13 cellular contexts compared by ENCODE assay signal in the genomic region with DNA sequence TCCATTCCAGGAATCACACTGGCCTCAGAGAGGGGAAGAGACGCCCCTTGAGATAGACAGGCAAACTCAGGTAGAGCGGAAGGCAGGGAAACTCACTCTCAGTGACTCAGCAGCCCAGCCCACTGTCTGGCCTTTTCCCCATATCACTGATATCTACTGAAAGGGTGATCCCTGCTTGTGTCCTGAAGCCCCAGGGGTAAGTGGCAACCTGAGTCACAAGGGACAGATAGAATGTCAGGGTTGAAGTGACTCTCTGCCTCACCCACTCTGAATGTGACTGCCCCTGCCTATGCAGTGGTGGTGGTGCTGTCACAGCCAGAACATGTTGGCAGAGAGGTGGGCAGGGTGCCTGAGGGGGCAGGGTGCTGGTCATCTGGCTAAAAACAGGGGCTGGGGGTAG.
DNase-seq lines count a peak whose midpoint lies in the region; ATAC-seq, FAIRE-seq and TF ChIP-seq lines count a peak whose summit lies in the region.
"Had no signal": no experiment of that assay in that cellular context is flagged by ENCODE, and none has a peak within 500 bp of the region (broad histone marks: within the 10 kb centered on the region; RNA-seq: fewer than 3 reads in every experiment).

No MANE protein-coding gene starts in this region.

- peak; percentile 54 for FAIRE-seq in HTR-8/SVneo (lab: Jason Lieb, UNC)
- FAIRE-seq in bronchial epithelial cell (lab: Jason Lieb, UNC) = peak; percentile 60

- POLR2A ChIA-PET in Caco-2 (lab: Charles Lee) = no interaction called here

- no peaks in the 10 kb centered on the region for H3K27me3 Mint-ChIP-seq in Caco-2 (ENCODE audit: insufficient read depth, unreplicated experiment)
- H3K27me3 Mint-ChIP-seq: activated T-cell treated with anti-CD3 and anti-CD28 coated beads, Interleukin-2, amount 50 U/mL, for 24 hours had no signal

- no peak overlapping the region for H2BK15ac ChIP-seq in mesenchymal stem cell (ENCODE audit: low read depth, poor library complexity, severe bottlenecking)

- H2AK5ac ChIP-seq in mesenchymal stem cell (ENCODE audit: low read length, severe bottlenecking) = peak overlapping the region; percentile 66

- H3K23ac ChIP-seq in mesenchymal stem cell (ENCODE audit: low read length in 2 of 2) = peak overlapping the region in 1 of 2 experiments; percentile 79

- no peaks in the 10 kb centered on the region for H3K36me3 Mint-ChIP-seq in Caco-2 (ENCODE audit: insufficient read depth, unreplicated experiment)
- H3K36me3 Mint-ChIP-seq: CD8-positive, alpha-beta T cell had no signal

- H3K27me3 ChIP-seq in Caco-2 (replicated peaks; ENCODE audit: control insufficient read depth, insufficient read depth, low read length) (no peaks in the 10 kb centered on the region), bronchial epithelial cell (ENCODE audit: control insufficient read depth, insufficient read depth, low read length) (no peaks in the 10 kb centered on the region), mesenchymal stem cell (ENCODE audit: control insufficient read depth in 1 of 2, insufficient read depth in 1 of 2, low read length in 2 of 2) (no peaks in the 10 kb centered on the region)
- H3K27me3 ChIP-seq: cardiac muscle cell had no signal

- peak overlapping the region; percentile 35 for H3K27ac Mint-ChIP-seq in Caco-2 (ENCODE audit: unreplicated experiment)
- H3K27ac Mint-ChIP-seq: activated T-cell treated with anti-CD3 and anti-CD28 coated beads, Interleukin-2, amount 50 U/mL, for 24 hours; CD8-positive, alpha-beta T cell had no signal

- peak overlapping the region; percentile 58 to 82 for H3K18ac ChIP-seq in mesenchymal stem cell (ENCODE audit: low read depth in 1 of 2, low read length in 2 of 2)

- no TSS peak for BruUV-seq in Caco-2 (replicated peaks; lab: Mats Ljungman, UMichigan)

- intact Hi-C loops in Caco-2 (cut with micrococcal nuclease; ENCODE audit: unreplicated experiment) = no loop called here

- DNase-seq in Caco-2 = peak in 1 of 2 experiments; percentile 38
- DNase-seq in HTR-8/SVneo (ENCODE audit: insufficient read length, low spot score) = no peak
- DNase-seq in bronchial epithelial cell (ENCODE audit: low read depth) = peak; percentile 71
- no peak for DNase-seq in mesenchymal stem cell
- DNase-seq in NCI-H748 (lab: John Stamatoyannopoulos, UW; ENCODE audit: unreplicated experiment) = no peak
- DNase-seq in putamen (ENCODE audit: low spot score) = no peak
- DNase-seq: activated T-cell treated with anti-CD3 and anti-CD28 coated beads, Interleukin-2, amount 50 U/mL, for 24 hours; CD8-positive, alpha-beta T cell; stimulated activated CD4-positive, alpha-beta T cell treated with anti-CD3 and anti-CD28 coated beads, Interleukin-12 subunit alpha, Interleukin-12 subunit beta, amount 100 ng/mL, for 4 hours had no signal

- no peaks in the 10 kb centered on the region for H3K79me1 ChIP-seq in mesenchymal stem cell (replicated peaks; ENCODE audit: low read length, poor library complexity, severe bottlenecking)

- no peak for ATAC-seq in HG03025 (IDR thresholded peaks at IDR 0.05; ENCODE audit: low FRiP score, unreplicated experiment)
- no peak for ATAC-seq in HG03175 (IDR thresholded peaks at IDR 0.05; ENCODE audit: unreplicated experiment)
- ATAC-seq: CD8-positive, alpha-beta T cell had no signal

- H2BK5ac ChIP-seq in mesenchymal stem cell (ENCODE audit: low read depth, low read length, poor library complexity, severe bottlenecking) = no peak overlapping the region

- H2AFZ ChIP-seq in mesenchymal stem cell (ENCODE audit: low read depth, low read length) = no peak overlapping the region

- peak overlapping the region; percentile 29 for H2BK120ac ChIP-seq in mesenchymal stem cell (ENCODE audit: low read depth, low read length)

- CTCF ChIA-PET in Caco-2 (lab: Charles Lee) = no interaction called here

- TF ChIP-seq CTCF in Caco-2 (IDR thresholded peaks at IDR 0.05; ENCODE audit: insufficient read depth in 1 of 2, low read depth in 1 of 2, low read length in 1 of 2, severe bottlenecking in 1 of 2, unreplicated experiment in 1 of 2) = no peak
- no peak for TF ChIP-seq CTCF in bronchial epithelial cell (IDR thresholded peaks at IDR 0.05; ENCODE audit: insufficient read depth, low read length, severe bottlenecking)

- H3K36me3 ChIP-seq in Caco-2 (ENCODE audit: control insufficient read depth, insufficient read depth, low read length) (no peaks in the 10 kb centered on the region), bronchial epithelial cell (ENCODE audit: control insufficient read depth, insufficient read depth, low read length) (no peaks in the 10 kb centered on the region), mesenchymal stem cell (ENCODE audit: control insufficient read depth in 1 of 2, insufficient read depth in 2 of 2, low read depth in 1 of 2, low read length in 2 of 2) (no peaks in the 10 kb centered on the region)
- H3K36me3 ChIP-seq: cardiac muscle cell had no signal

- no peaks in the 10 kb centered on the region for H3K9me3 ChIP-seq in Caco-2
- H3K9me3 ChIP-seq in mesenchymal stem cell (ENCODE audit: control insufficient read depth, low read length) = no peaks in the 10 kb centered on the region

- H3K9ac ChIP-seq in mesenchymal stem cell (ENCODE audit: low read length) = no peak overlapping the region

- H3K4me3 ChIP-seq in Caco-2 (ENCODE audit: low read depth, low read length) (no peak overlapping the region), bronchial epithelial cell (ENCODE audit: low read depth, low read length) (no peak overlapping the region), mesenchymal stem cell (ENCODE audit: insufficient read depth in 1 of 2, low read depth in 1 of 2, low read length in 2 of 2) (no peak overlapping the region)
- H3K4me3 ChIP-seq: cardiac muscle cell had no signal

- H3K4me1 ChIP-seq in Caco-2 = peaks cover 19% of the 10 kb centered on the region
- H3K4me1 ChIP-seq in mesenchymal stem cell (ENCODE audit: control insufficient read depth, insufficient read depth, low read depth, low read length) = peaks cover 10% of the 10 kb centered on the region

- H4K91ac ChIP-seq in mesenchymal stem cell (ENCODE audit: low read length) = peak overlapping the region; percentile 91

- H3K14ac ChIP-seq in mesenchymal stem cell (ENCODE audit: low read length in 2 of 2) = peak overlapping the region in 1 of 2 experiments; percentile 88

- peaks cover 18% of the 10 kb centered on the region for H3K4me1 Mint-ChIP-seq in Caco-2 (ENCODE audit: low read depth, unreplicated experiment)

- H2BK12ac ChIP-seq in mesenchymal stem cell (ENCODE audit: low read length in 2 of 2) = peak overlapping the region; percentile 74 to 97

- H4K8ac ChIP-seq in mesenchymal stem cell (ENCODE audit: low read length) = peak overlapping the region; percentile 81

- H3K9me3 Mint-ChIP-seq in Caco-2 (ENCODE audit: unreplicated experiment) = no peaks in the 10 kb centered on the region
- H3K9me3 Mint-ChIP-seq: activated T-cell treated with anti-CD3 and anti-CD28 coated beads, Interleukin-2, amount 50 U/mL, for 24 hours; CD8-positive, alpha-beta T cell had no signal

- 65% methylated on average over 2 of the region's 2 CpGs for WGBS in mesenchymal stem cell

- H3K27ac ChIP-seq in mesenchymal stem cell (ENCODE audit: low read length, poor library complexity, severe bottlenecking) = no peak overlapping the region
- H3K27ac ChIP-seq: cardiac muscle cell, VCaP had no signal

- H3K4ac ChIP-seq in mesenchymal stem cell (ENCODE audit: low read depth in 1 of 2, low read length in 2 of 2) = peak overlapping the region; percentile 62

- no peak overlapping the region for H3K4me3 Mint-ChIP-seq in Caco-2 (ENCODE audit: unreplicated experiment)
- H3K4me3 Mint-ChIP-seq: activated T-cell treated with anti-CD3 and anti-CD28 coated beads, Interleukin-2, amount 50 U/mL, for 24 hours; CD8-positive, alpha-beta T cell had no signal

- no peak overlapping the region for H3K4me2 ChIP-seq in mesenchymal stem cell (ENCODE audit: low read length, poor library complexity, severe bottlenecking)
